ENCODE assay signal across 27 cellular contexts in genomic region chr3:49761661-49762060, GRCh38. TPM values are rescaled to one million over a fixed set of nuclear protein-coding genes. Genes with fewer than 3 reads are reported as not detected.
"Had no signal": no experiment of that assay in that cellular context is flagged by ENCODE, and none has a peak within 500 bp of the region (broad histone marks: within the 10 kb centered on the region; RNA-seq: fewer than 3 reads in every experiment).

No MANE protein-coding gene starts in this region.

- ATAC-seq: activated T-helper 17 cell treated with anti-CD3 and anti-CD28 coated beads, Interleukin-2, amount 50 U/mL, for 72 hours; left ventricle myocardium superior; naive thymus-derived CD8-positive, alpha-beta T cell; stimulated activated naive CD8-positive, alpha-beta T cell treated with anti-CD3 and anti-CD28 coated beads, Interleukin-15, Interleukin-2, amounts not matched to agents 100 U/mL and 50 U/mL, for 24 hours had no signal

- DNase-seq: activated B cell treated with CpG ODN at 0.5 μM for 24 hours; activated CD4-positive, alpha-beta T cell treated with anti-CD3 and anti-CD28 coated beads for 4 hours; activated CD4-positive, alpha-beta T cell treated with anti-CD3 and anti-CD28 coated beads, Interleukin-2, amount 50 U/mL, for 48 hours; activated naive CD4-positive, alpha-beta T cell; activated T-cell treated with anti-CD3 and anti-CD28 coated beads, Interleukin-2, amount 50 U/mL, for 1 hour; adrenal gland; central memory CD4-positive, alpha-beta T cell; dermis blood vessel endothelial cell; effector memory CD4-positive, alpha-beta T cell; foreskin melanocyte; glutamatergic neuron; immature natural killer cell; kidney glomerular epithelial cell; left ventricle myocardium superior; mammary epithelial cell; naive thymus-derived CD8-positive, alpha-beta T cell; stimulated activated CD4-positive, alpha-beta T cell treated with anti-CD3 and anti-CD28 coated beads, Interleukin-4, amount 100 ng/mL, for 24 hours; stimulated activated naive CD8-positive, alpha-beta T cell treated with anti-CD3 and anti-CD28 coated beads, Interleukin-15, Interleukin-2, amounts not matched to agents 100 U/mL and 50 U/mL, for 24 hours; T1000 had no signal

- H3K4me3 ChIP-seq: adrenal gland, hepatocyte, neural progenitor cell, prostate gland had no signal

RNA-seq across cellular contexts. Expression of gene CDHR4, which starts 38.0 kb away (rescaled TPM):
- total RNA-seq: activated B cell treated with CpG ODN at 0.5 μM for 24 hours; astrocyte; dermis blood vessel endothelial cell; left ventricle myocardium superior; naive thymus-derived CD8-positive, alpha-beta T cell; osteoblast; prostate gland; subcutaneous adipose tissue; urinary bladder had no signal

RNA-seq across cellular contexts. Expression of gene AMIGO3, which starts 42.2 kb away (rescaled TPM):
- total RNA-seq: activated B cell treated with CpG ODN at 0.5 μM for 24 hours, left ventricle myocardium superior, urinary bladder had no signal
